28 cellular contexts compared by ENCODE assay signal in the genomic region with DNA sequence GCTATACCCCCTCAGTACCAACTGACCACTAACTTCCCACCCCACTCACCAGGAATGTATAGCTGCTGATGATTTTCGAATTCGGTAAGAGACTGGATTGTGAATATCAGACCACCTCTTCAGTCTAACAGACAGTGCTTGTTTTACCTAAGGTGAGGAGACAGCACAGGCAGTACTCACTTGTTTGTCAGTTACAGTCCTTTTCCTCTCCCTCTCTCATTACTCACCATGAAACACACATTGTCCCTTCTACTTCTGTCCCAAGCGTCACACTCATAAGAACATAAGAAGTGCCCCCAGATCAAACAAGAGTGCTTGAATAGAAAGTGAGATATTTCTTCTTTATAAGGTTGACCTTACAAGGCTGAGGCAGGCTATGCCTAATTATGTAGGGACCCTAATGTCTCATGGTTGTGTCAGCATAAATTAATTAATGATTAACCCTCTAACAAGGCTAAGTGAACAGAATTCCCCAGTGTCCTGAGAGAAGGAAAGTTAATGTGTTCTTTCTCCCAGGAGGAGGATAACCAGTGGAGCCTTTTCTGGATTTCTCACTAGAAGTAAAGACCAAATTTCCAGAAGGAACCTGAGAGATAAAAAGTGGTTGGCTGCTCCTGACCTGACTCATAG. TPM values are rescaled to one million over a fixed set of nuclear protein-coding genes. Genes with fewer than 3 reads are reported as not detected.
"Had no signal": no experiment of that assay in that cellular context is flagged by ENCODE, and none has a peak within 500 bp of the region (broad histone marks: within the 10 kb centered on the region; RNA-seq: fewer than 3 reads in every experiment).

No MANE protein-coding gene starts in this region.

- H3K27ac ChIP-seq: SK-N-MC had no signal

- H3K4me3 ChIP-seq: SK-N-MC had no signal

- FAIRE-seq: astrocyte, TTC549 had no signal

- ATAC-seq: activated naive CD4-positive, alpha-beta T cell treated with anti-CD3 and anti-CD28 coated beads, Interleukin-2, amount 50 U/mL, for 72 hours; activated naive CD8-positive, alpha-beta T cell treated with anti-CD3 and anti-CD28 coated beads, Interleukin-2, amount 50 U/mL, for 24 hours; activated T-cell treated with anti-CD3 and anti-CD28 coated beads, Interleukin-2, amount 50 U/mL, for 4 hours; Right ventricle myocardium inferior; T-cell had no signal

- DNase-seq: activated CD4-positive, alpha-beta memory T cell treated with anti-CD3 and anti-CD28 coated beads for 36 hours; activated CD4-positive, alpha-beta T cell treated with anti-CD3 and anti-CD28 coated beads, Interleukin-2, amount 10 ng/mL, durations not matched to agents 7 days and 5 days; activated CD4-positive, CD25-positive, alpha-beta regulatory T cell; activated CD8-positive, alpha-beta memory T cell treated with anti-CD3 and anti-CD28 coated beads for 24 hours; activated effector memory CD4-positive, alpha-beta T cell treated with anti-CD3 and anti-CD28 coated beads, Interleukin-2, amount 50 U/mL, for 16 hours; activated naive CD4-positive, alpha-beta T cell treated with Interleukin-2 at 50 U/mL for 16 hours; activated naive CD8-positive, alpha-beta T cell treated with anti-CD3 and anti-CD28 coated beads, Interleukin-2, amount 50 U/mL, for 24 hours; activated T-cell treated with anti-CD3 and anti-CD28 coated beads, Interleukin-2, amount 50 U/mL, for 4 hours; amniotic stem cell; NCI-H1048; NCI-H1417; NCI-H1930; NCI-H2107; NCI-H2171 treated with DMSO at 0.1 percent for 48 hours; NCI-H226; NCI-H526 treated with DMSO at 0.1 percent for 48 hours; NCI-H82; RPMI8226; T-cell; T-helper 2 cell; T1000 had no signal

RNA-seq across cellular contexts. Expression of gene ZCCHC12, which starts 32.2 kb away (rescaled TPM):
- total RNA-seq: activated CD4-positive, alpha-beta T cell treated with anti-CD3 and anti-CD28 coated beads, Interleukin-2, amount 10 ng/mL, durations not matched to agents 7 days and 5 days; LHCN-M2; OCI-LY7; Right ventricle myocardium inferior had no signal
